In the genomic region with DNA sequence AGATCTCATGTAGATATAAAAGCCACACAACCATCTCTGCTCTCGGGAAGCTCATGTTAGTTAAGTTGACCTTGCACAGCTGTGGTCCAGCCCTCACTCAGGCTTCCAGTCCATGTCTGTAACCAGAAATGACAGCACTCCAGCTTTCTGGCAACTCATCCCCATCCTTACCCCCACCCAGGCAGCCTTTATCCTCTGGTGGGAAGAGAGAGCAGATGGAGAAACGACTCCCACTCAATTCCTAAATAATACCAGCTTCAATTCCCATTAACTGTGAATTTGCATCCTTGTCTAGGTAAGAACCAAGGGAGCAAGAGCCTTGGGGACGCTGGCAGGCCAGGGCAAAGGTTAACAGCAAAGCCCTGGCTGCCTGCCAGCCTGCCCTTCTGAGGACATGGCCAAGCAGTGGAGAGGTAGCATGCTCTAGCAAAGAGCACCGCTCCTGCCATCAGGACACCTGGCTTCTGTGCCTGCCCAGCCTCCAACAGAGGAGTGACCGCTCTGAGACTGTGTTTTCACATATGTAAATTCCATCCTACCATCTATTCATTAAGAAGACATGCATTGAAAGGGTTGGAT, we compare ENCODE assay signal across 20 cellular contexts.
DNase-seq lines count a peak whose midpoint lies in the region; TF ChIP-seq lines count a peak whose summit lies in the region.
"Had no signal": no experiment of that assay in that cellular context is flagged by ENCODE, and none has a peak within 500 bp of the region (broad histone marks: within the 10 kb centered on the region; RNA-seq: fewer than 3 reads in every experiment).

No MANE protein-coding gene starts in this region.

- intact Hi-C loops in transverse colon (cut with DNase I; ENCODE audit: low total_unique reads) = no loop called here

- no peak overlapping the region for H2AFZ ChIP-seq in hepatocyte

- H3K36me3 ChIP-seq in Peyer's patch = no peaks in the 10 kb centered on the region
- H3K36me3 ChIP-seq in hepatocyte (replicated peaks; ENCODE audit: insufficient read depth, low read depth) = no peaks in the 10 kb centered on the region
- no peaks in the 10 kb centered on the region for H3K36me3 ChIP-seq in transverse colon
- H3K36me3 ChIP-seq: breast epithelium had no signal

- H3K4me1 ChIP-seq in Peyer's patch = no peaks in the 10 kb centered on the region
- no peaks in the 10 kb centered on the region for H3K4me1 ChIP-seq in hepatocyte (ENCODE audit: insufficient read depth)
- peaks cover 0 to 3% (median 0%) of the 10 kb centered on the region in 4 donors for H3K4me1 ChIP-seq in transverse colon
- H3K4me1 ChIP-seq: breast epithelium had no signal

- no peaks in the 10 kb centered on the region for H3K79me2 ChIP-seq in hepatocyte

- no peak overlapping the region for H3K4me3 ChIP-seq in Peyer's patch
- no peak overlapping the region for H3K4me3 ChIP-seq in hepatocyte
- H3K4me3 ChIP-seq in transverse colon = no peak overlapping the region
- H3K4me3 ChIP-seq: breast epithelium, K562 had no signal

- no peak for TF ChIP-seq EP300 in transverse colon (IDR thresholded peaks at IDR 0.05; ENCODE audit: low read depth)

- in situ Hi-C loops in transverse colon (cut with MboI; ENCODE audit: low pct_ligation_motif_present in 1 of 4, low pct_unique_long_range_greater_than_20kb in 1 of 4, low sequenced_read_pairs in 3 of 4) = loop anchor here in 1 of 4 donors (25.0 kb wide), 1 partner anchor 417 kb away; no protein-coding TSS in a partner anchor

- H4K20me1 ChIP-seq in hepatocyte (ENCODE audit: insufficient read depth, poor library complexity, severe bottlenecking) = no peaks in the 10 kb centered on the region

- no peak for TF ChIP-seq POLR2A in Peyer's patch (IDR thresholded peaks at IDR 0.05)
- no peak for TF ChIP-seq POLR2A in transverse colon (IDR thresholded peaks at IDR 0.05)

- H3K4me2 ChIP-seq in hepatocyte = no peak overlapping the region

- H3K27me3 ChIP-seq in Peyer's patch (no peaks in the 10 kb centered on the region), hepatocyte (peaks cover 5% of the 10 kb centered on the region), transverse colon (no peaks in the 10 kb centered on the region)
- H3K27me3 ChIP-seq: breast epithelium had no signal

- no peaks in the 10 kb centered on the region for H3K9me2 ChIP-seq in hepatocyte (replicated peaks; ENCODE audit: insufficient read depth)

- no peaks in the 10 kb centered on the region for H3K9me3 ChIP-seq in Peyer's patch
- H3K9me3 ChIP-seq in hepatocyte (ENCODE audit: low read depth) = no peaks in the 10 kb centered on the region
- H3K9me3 ChIP-seq in transverse colon = no peaks in the 10 kb centered on the region
- H3K9me3 ChIP-seq: breast epithelium had no signal

- no peak for TF ChIP-seq CTCF in Peyer's patch (IDR thresholded peaks at IDR 0.05)
- TF ChIP-seq CTCF in hepatocyte (IDR thresholded peaks at IDR 0.05; ENCODE audit: poor library complexity) = no peak
- no peak for TF ChIP-seq CTCF in transverse colon (IDR thresholded peaks at IDR 0.05)

- DNase-seq in NCI-H146 (lab: John Stamatoyannopoulos, UW) = peak; percentile 44
- peak in 2 of 3 donors; percentile 67 to 70 for DNase-seq in Peyer's patch
- peak; percentile 32 for DNase-seq in hepatocyte (ENCODE audit: low spot score)
- DNase-seq in transverse colon = peak; percentile 26
- no peak for DNase-seq in activated gamma-delta T cell (lab: John Stamatoyannopoulos, UW)
- DNase-seq in NCI-H187 (lab: John Stamatoyannopoulos, UW) = no peak
- no peak for DNase-seq in hepatic stellate cell (ENCODE audit: low spot score)
- DNase-seq: activated CD4-positive, alpha-beta T cell treated with anti-CD3 and anti-CD28 coated beads, Interleukin-2, amount 50 U/mL, for 1 hour; activated CD8-positive, alpha-beta memory T cell treated with anti-CD3 and anti-CD28 coated beads, Interleukin-2, amount 10 ng/mL, durations not matched to agents 7 days and 5 days; activated naive CD4-positive, alpha-beta T cell treated with anti-CD3 and anti-CD28 coated beads, Interleukin-2, amount 10 ng/mL, durations not matched to agents 7 days and 5 days; amniotic stem cell; CD4-positive, CD25-positive, alpha-beta regulatory T cell; cortex of kidney; mesenchymal stem cell; NCI-H2171; SHP77; stimulated activated CD4-positive, alpha-beta T cell treated with anti-CD3 and anti-CD28 coated beads, Interleukin-4, amount 100 ng/mL, for 24 hours; stimulated activated naive B cell treated with anti-CD40 and anti-IgM and Interleukin-4, amounts not matched to agents 10 μg/mL and 1 μg/mL and 100 μg/mL, for 72 hours had no signal

- WGBS in hepatocyte (ENCODE audit: low lambda C conversion rate, missing lambda C conversion rate) = 74% methylated on average over 5 of the region's 5 CpGs
- WGBS in transverse colon (ENCODE audit: low coverage in 1 of 2), 2 donors = 57 to 62% methylated on average over 2 to 5 of the region's 5 CpGs

- H3K27ac ChIP-seq in Peyer's patch = no peak overlapping the region
- H3K27ac ChIP-seq in hepatocyte = no peak overlapping the region
- no peak overlapping the region for H3K27ac ChIP-seq in transverse colon
- H3K27ac ChIP-seq: breast epithelium had no signal

Comparison
In these comparisons a context has a peak if more than half of its experiments do, and no peak if none do; other contexts are left out.
1. DNase-seq: peak in NCI-H146 (single experiment), Peyer's patch (2 of 3), hepatocyte (single experiment) and transverse colon (single experiment); none in activated gamma-delta T cell (single experiment), NCI-H187 (0 of 2) and hepatic stellate cell (single experiment).